ENCODE assay signal across 8 cellular contexts in genomic region chr17:17849147-17849820, GRCh38. TPM values are rescaled to one million over a fixed set of nuclear protein-coding genes. Genes with fewer than 3 reads are reported as not detected.
A peak's percentile ranks its signal among the peaks of the same experiment; 100 is the strongest.
DNase-seq lines count a peak whose midpoint lies in the region; ATAC-seq, FAIRE-seq and TF ChIP-seq lines count a peak whose summit lies in the region.

No MANE protein-coding gene starts in this region.

- H3K27ac ChIP-seq in dorsolateral prefrontal cortex: peak overlapping the region; percentile 52 to 97 (median 86)
- peak overlapping the region; percentile 79 for H3K27ac ChIP-seq in substantia nigra (ENCODE audit: low read depth, low read length, poor library complexity, severe bottlenecking)

- H3K27me3 ChIP-seq in Loucy (ENCODE audit: insufficient read depth, low read length, poor library complexity, severe bottlenecking): no peaks in the 10 kb centered on the region
- H3K27me3 ChIP-seq in dorsolateral prefrontal cortex: no peaks in the 10 kb centered on the region

- no peaks in the 10 kb centered on the region for H3F3A ChIP-seq in Loucy (ENCODE audit: low read depth)

- FAIRE-seq in GM12891 (lab: Jason Lieb, UNC): peak; percentile 92

- H3K4me3 ChIP-seq in Loucy (ENCODE audit: low read length, poor library complexity, severe bottlenecking) (no peak overlapping the region), dorsolateral prefrontal cortex (no peak overlapping the region)

- H4K20me1 ChIP-seq in Loucy (ENCODE audit: insufficient read depth, low read length, poor library complexity, severe bottlenecking): no peaks in the 10 kb centered on the region

- ATAC-seq in HG03520 (IDR thresholded peaks at IDR 0.05; ENCODE audit: unreplicated experiment): no peak

- H3K9me2 ChIP-seq in Loucy (replicated peaks; ENCODE audit: low read depth, low read length): no peaks in the 10 kb centered on the region

- peaks cover 21% of the 10 kb centered on the region for H3K4me1 ChIP-seq in Loucy (ENCODE audit: insufficient read depth, low read length, poor library complexity, severe bottlenecking)

- intact Hi-C loops in dorsolateral prefrontal cortex (cut with DNase I): loop anchor here in 1 of 2 donors (5.0 kb wide), 1 partner anchor 37 kb away; no protein-coding TSS in a partner anchor

- no peaks in the 10 kb centered on the region for H3K9me3 Mint-ChIP-seq in progenitor cell of endocrine pancreas (ENCODE audit: low read depth)

- H3K4me1 Mint-ChIP-seq in progenitor cell of endocrine pancreas (ENCODE audit: low read depth): peaks cover 7% of the 10 kb centered on the region

- no peak overlapping the region for H2AFZ ChIP-seq in Loucy (ENCODE audit: low read length)

- no peak for TF ChIP-seq POLR2A in GM12891 (IDR thresholded peaks at IDR 0.05; ENCODE audit: low read depth, low read length)

- H3K27ac Mint-ChIP-seq in progenitor cell of endocrine pancreas: no peak overlapping the region

- H3K4me2 ChIP-seq in Loucy (ENCODE audit: low read depth, low read length, poor library complexity, severe bottlenecking): peak overlapping the region; percentile 36

- TF ChIP-seq CTCF in Loucy (conservative IDR thresholded peaks at IDR 0.05; ENCODE audit: low read length) (no peak), dorsolateral prefrontal cortex (IDR thresholded peaks at IDR 0.05 in 54 of 56, conservative IDR thresholded peaks at IDR 0.05 in 2 of 56; ENCODE audit: low read depth in 1 of 56, partially characterized antibody in 56 of 56) (peak in 7 of 56 donors; percentile 1 to 42 (median 14)), progenitor cell of endocrine pancreas (IDR thresholded peaks at IDR 0.05; ENCODE audit: unreplicated experiment) (no peak)

- H3K79me2 ChIP-seq in Loucy (ENCODE audit: insufficient read depth, low read length): no peaks in the 10 kb centered on the region

- no peaks in the 10 kb centered on the region for H3K36me3 Mint-ChIP-seq in progenitor cell of endocrine pancreas (ENCODE audit: insufficient read depth)

- H3K27me3 Mint-ChIP-seq in progenitor cell of endocrine pancreas: no peaks in the 10 kb centered on the region

- no peak overlapping the region for H3K4me3 Mint-ChIP-seq in progenitor cell of endocrine pancreas (ENCODE audit: low read depth)

- no peaks in the 10 kb centered on the region for H3K36me3 ChIP-seq in Loucy (ENCODE audit: insufficient read depth, low read length)

- no peaks in the 10 kb centered on the region for H3K9me3 ChIP-seq in Loucy (ENCODE audit: insufficient read depth, low read depth, low read length)

- DNase-seq in GM12891 (ENCODE audit: insufficient read length, low spot score) (no peak), dorsolateral prefrontal cortex (peak in 9 of 10 donors; percentile 51 to 87 (median 70)), occipital lobe (lab: John Stamatoyannopoulos, UW) (peak; percentile 56), substantia nigra (lab: John Stamatoyannopoulos, UW) (peak in 34 of 49 donors; percentile 19 to 86 (median 47)), progenitor cell of endocrine pancreas (ENCODE audit: low spot score, unreplicated experiment) (no peak)
- peak; percentile 71 for DNase-seq in activated CD4-positive, alpha-beta T cell treated with anti-CD3 and anti-CD28 coated beads, Interleukin-2, amount 50 U/mL, for 1 hour

- H3K9ac ChIP-seq in Loucy (ENCODE audit: low read depth, low read length, poor library complexity, severe bottlenecking): peak overlapping the region; percentile 54

TF ChIP-seq in GM12891, 5 proteins besides CTCF, POLR2A, EP300 and RAD21:
- peak; percentile 20; the same call in 1 of the 2 replicates for TF ChIP-seq SPI1 (IDR thresholded peaks at IDR 0.05; ENCODE audit: low read depth, low read length)
- no peak for TF ChIP-seq TAF1 (IDR thresholded peaks at IDR 0.05; ENCODE audit: low read depth, low read length)

RNA-seq across cellular contexts. Expression of gene SREBF1, which starts 12.5 kb away (rescaled TPM):
- polyA plus RNA-seq in GM12891 (2012; ENCODE audit: low read depth, missing spikeins): 16.7 TPM
- total RNA-seq in dorsolateral prefrontal cortex: 100 to 1,000 TPM in 84 of 120 experiments, 10 to 100 TPM in 36; 57.2 to 359 (median 120) TPM
- total RNA-seq in occipital lobe: 12.6 TPM
- total RNA-seq in progenitor cell of endocrine pancreas: 85.0 and 98.9 TPM in 2 replicates

Comparison
In these comparisons a context has a peak if more than half of its experiments do, and no peak if none do; other contexts are left out.
1. DNase-seq: peak in activated CD4-positive, alpha-beta T cell treated with anti-CD3 and anti-CD28 coated beads, Interleukin-2, amount 50 U/mL, for 1 hour (single experiment), dorsolateral prefrontal cortex (9 of 10), occipital lobe (single experiment) and substantia nigra (34 of 49); none in GM12891 (single experiment) and progenitor cell of endocrine pancreas (single experiment).